In the genomic region with DNA sequence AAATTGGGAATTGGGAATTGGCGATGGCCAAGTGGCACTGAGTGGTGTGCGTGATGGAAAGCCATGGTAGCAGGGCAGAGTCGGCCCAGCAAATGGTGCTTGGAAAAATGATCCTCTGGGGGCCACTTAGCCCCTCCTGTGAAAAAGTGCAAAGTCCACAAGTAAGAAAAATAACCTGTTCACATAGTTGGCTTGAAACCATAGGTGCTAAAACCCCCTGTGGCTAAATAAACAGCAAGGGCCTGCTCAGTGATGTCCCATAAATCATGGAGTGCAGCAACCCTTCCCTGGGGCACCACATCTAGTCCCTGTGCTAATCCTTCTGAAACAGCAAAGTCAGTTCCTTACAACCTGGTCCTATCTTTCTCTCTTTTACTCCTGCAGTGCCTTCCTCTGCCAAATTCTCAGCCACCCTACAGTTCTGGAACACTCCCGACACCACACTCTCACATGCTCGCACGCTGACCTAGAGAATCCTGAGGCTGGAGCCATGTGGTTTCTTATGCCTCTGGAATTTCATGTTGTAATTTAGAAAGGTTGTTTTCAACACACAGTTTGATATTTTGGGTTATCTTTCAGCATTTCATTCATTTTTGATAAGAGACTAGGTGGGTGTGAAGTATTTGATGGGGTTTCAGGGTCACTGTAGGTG, we compare ENCODE assay signal across 1 cellular context.
TF ChIP-seq lines count a peak whose summit lies in the region.

No MANE protein-coding gene starts in this region.

TF ChIP-seq in HEK293, 187 proteins besides CTCF, POLR2A, EP300 and RAD21 (continued from another document and continues in another):
- TF ChIP-seq, protein P1, sequence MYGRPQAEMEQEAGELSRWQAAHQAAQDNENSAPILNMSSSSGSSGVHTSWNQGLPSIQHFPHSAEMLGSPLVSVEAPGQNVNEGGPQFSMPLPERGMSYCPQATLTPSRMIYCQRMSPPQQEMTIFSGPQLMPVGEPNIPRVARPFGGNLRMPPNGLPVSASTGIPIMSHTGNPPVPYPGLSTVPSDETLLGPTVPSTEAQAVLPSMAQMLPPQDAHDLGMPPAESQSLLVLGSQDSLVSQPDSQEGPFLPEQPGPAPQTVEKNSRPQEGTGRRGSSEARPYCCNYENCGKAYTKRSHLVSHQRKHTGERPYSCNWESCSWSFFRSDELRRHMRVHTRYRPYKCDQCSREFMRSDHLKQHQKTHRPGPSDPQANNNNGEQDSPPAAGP (tag by site-specific recombination; IDR thresholded peaks at IDR 0.05): peak; percentile 88
- TF ChIP-seq IKZF3 (tag by site-specific recombination; IDR thresholded peaks at IDR 0.05) (peak; percentile 59), ZNF37A (tag by site-specific recombination; IDR thresholded peaks at IDR 0.05) (no peak), ZNF48 (tag by site-specific recombination; IDR thresholded peaks at IDR 0.05) (no peak), ZNF248 (tag by site-specific recombination; IDR thresholded peaks at IDR 0.05) (no peak), ZNF221 (tag by site-specific recombination; IDR thresholded peaks at IDR 0.05; ENCODE audit: borderline replicate concordance) (no peak), ZNF600 (tag by site-specific recombination; IDR thresholded peaks at IDR 0.05) (peak; percentile 65), ZNF660 (tag by site-specific recombination; IDR thresholded peaks at IDR 0.05) (no peak), ZNF416 (tag by site-specific recombination; IDR thresholded peaks at IDR 0.05) (no peak), KLF7 (tag by site-specific recombination; IDR thresholded peaks at IDR 0.05; ENCODE audit: borderline replicate concordance) (no peak), ZBTB1 (tag by site-specific recombination; IDR thresholded peaks at IDR 0.05) (0 out of 2 replicates have a peak, but pooled peaks have one; percentile 56), ZNF621 (tag by site-specific recombination; IDR thresholded peaks at IDR 0.05) (no peak), ZNF664 (tag by site-specific recombination; IDR thresholded peaks at IDR 0.05) (no peak), ZNF292 (tag by site-specific recombination; IDR thresholded peaks at IDR 0.05; ENCODE audit: borderline replicate concordance, low read depth) (no peak), ZNF394 (tag by site-specific recombination; IDR thresholded peaks at IDR 0.05; ENCODE audit: borderline replicate concordance) (peak; percentile 78), ZNF561 (tag by site-specific recombination; IDR thresholded peaks at IDR 0.05; ENCODE audit: borderline replicate concordance) (peak; percentile 58), ZNF324 (tag by site-specific recombination; IDR thresholded peaks at IDR 0.05) (peak; percentile 47; the same call in 1 of the 2 replicates), ZNF121 (tag by site-specific recombination; IDR thresholded peaks at IDR 0.05) (0 out of 2 replicates have a peak, but pooled peaks have one; percentile 36), ZNF24 (tag by site-specific recombination; IDR thresholded peaks at IDR 0.05) (peak; percentile 76), SCRT1 (tag by site-specific recombination; IDR thresholded peaks at IDR 0.05; ENCODE audit: borderline replicate concordance) (peak; percentile 88), TRIM28 (IDR thresholded peaks at IDR 0.05; ENCODE audit: borderline replicate concordance, low read length) (0 out of 2 replicates have a peak, but pooled peaks have one; percentile 38)
- TF ChIP-seq, protein P2, sequence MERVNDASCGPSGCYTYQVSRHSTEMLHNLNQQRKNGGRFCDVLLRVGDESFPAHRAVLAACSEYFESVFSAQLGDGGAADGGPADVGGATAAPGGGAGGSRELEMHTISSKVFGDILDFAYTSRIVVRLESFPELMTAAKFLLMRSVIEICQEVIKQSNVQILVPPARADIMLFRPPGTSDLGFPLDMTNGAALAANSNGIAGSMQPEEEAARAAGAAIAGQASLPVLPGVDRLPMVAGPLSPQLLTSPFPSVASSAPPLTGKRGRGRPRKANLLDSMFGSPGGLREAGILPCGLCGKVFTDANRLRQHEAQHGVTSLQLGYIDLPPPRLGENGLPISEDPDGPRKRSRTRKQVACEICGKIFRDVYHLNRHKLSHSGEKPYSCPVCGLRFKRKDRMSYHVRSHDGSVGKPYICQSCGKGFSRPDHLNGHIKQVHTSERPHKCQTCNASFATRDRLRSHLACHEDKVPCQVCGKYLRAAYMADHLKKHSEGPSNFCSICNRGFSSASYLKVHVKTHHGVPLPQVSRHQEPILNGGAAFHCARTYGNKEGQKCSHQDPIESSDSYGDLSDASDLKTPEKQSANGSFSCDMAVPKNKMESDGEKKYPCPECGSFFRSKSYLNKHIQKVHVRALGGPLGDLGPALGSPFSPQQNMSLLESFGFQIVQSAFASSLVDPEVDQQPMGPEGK (tag by site-specific recombination; IDR thresholded peaks at IDR 0.05): peak; percentile 61
- TF ChIP-seq, protein P3, sequence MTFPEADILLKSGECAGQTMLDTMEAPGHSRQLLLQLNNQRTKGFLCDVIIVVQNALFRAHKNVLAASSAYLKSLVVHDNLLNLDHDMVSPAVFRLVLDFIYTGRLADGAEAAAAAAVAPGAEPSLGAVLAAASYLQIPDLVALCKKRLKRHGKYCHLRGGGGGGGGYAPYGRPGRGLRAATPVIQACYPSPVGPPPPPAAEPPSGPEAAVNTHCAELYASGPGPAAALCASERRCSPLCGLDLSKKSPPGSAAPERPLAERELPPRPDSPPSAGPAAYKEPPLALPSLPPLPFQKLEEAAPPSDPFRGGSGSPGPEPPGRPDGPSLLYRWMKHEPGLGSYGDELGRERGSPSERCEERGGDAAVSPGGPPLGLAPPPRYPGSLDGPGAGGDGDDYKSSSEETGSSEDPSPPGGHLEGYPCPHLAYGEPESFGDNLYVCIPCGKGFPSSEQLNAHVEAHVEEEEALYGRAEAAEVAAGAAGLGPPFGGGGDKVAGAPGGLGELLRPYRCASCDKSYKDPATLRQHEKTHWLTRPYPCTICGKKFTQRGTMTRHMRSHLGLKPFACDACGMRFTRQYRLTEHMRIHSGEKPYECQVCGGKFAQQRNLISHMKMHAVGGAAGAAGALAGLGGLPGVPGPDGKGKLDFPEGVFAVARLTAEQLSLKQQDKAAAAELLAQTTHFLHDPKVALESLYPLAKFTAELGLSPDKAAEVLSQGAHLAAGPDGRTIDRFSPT (tag by site-specific recombination; IDR thresholded peaks at IDR 0.05): no peak
- TF ChIP-seq, protein P4, sequence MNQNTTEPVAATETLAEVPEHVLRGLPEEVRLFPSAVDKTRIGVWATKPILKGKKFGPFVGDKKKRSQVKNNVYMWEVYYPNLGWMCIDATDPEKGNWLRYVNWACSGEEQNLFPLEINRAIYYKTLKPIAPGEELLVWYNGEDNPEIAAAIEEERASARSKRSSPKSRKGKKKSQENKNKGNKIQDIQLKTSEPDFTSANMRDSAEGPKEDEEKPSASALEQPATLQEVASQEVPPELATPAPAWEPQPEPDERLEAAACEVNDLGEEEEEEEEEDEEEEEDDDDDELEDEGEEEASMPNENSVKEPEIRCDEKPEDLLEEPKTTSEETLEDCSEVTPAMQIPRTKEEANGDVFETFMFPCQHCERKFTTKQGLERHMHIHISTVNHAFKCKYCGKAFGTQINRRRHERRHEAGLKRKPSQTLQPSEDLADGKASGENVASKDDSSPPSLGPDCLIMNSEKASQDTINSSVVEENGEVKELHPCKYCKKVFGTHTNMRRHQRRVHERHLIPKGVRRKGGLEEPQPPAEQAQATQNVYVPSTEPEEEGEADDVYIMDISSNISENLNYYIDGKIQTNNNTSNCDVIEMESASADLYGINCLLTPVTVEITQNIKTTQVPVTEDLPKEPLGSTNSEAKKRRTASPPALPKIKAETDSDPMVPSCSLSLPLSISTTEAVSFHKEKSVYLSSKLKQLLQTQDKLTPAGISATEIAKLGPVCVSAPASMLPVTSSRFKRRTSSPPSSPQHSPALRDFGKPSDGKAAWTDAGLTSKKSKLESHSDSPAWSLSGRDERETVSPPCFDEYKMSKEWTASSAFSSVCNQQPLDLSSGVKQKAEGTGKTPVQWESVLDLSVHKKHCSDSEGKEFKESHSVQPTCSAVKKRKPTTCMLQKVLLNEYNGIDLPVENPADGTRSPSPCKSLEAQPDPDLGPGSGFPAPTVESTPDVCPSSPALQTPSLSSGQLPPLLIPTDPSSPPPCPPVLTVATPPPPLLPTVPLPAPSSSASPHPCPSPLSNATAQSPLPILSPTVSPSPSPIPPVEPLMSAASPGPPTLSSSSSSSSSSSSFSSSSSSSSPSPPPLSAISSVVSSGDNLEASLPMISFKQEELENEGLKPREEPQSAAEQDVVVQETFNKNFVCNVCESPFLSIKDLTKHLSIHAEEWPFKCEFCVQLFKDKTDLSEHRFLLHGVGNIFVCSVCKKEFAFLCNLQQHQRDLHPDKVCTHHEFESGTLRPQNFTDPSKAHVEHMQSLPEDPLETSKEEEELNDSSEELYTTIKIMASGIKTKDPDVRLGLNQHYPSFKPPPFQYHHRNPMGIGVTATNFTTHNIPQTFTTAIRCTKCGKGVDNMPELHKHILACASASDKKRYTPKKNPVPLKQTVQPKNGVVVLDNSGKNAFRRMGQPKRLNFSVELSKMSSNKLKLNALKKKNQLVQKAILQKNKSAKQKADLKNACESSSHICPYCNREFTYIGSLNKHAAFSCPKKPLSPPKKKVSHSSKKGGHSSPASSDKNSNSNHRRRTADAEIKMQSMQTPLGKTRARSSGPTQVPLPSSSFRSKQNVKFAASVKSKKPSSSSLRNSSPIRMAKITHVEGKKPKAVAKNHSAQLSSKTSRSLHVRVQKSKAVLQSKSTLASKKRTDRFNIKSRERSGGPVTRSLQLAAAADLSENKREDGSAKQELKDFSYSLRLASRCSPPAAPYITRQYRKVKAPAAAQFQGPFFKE (tag by site-specific recombination; IDR thresholded peaks at IDR 0.05; ENCODE audit: borderline replicate concordance): no peak
- TF ChIP-seq, protein P5, sequence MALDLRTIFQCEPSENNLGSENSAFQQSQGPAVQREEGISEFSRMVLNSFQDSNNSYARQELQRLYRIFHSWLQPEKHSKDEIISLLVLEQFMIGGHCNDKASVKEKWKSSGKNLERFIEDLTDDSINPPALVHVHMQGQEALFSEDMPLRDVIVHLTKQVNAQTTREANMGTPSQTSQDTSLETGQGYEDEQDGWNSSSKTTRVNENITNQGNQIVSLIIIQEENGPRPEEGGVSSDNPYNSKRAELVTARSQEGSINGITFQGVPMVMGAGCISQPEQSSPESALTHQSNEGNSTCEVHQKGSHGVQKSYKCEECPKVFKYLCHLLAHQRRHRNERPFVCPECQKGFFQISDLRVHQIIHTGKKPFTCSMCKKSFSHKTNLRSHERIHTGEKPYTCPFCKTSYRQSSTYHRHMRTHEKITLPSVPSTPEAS (tag by site-specific recombination; IDR thresholded peaks at IDR 0.05): peak; percentile 26; the same call in 1 of the 2 replicates
- TF ChIP-seq, protein P6, sequence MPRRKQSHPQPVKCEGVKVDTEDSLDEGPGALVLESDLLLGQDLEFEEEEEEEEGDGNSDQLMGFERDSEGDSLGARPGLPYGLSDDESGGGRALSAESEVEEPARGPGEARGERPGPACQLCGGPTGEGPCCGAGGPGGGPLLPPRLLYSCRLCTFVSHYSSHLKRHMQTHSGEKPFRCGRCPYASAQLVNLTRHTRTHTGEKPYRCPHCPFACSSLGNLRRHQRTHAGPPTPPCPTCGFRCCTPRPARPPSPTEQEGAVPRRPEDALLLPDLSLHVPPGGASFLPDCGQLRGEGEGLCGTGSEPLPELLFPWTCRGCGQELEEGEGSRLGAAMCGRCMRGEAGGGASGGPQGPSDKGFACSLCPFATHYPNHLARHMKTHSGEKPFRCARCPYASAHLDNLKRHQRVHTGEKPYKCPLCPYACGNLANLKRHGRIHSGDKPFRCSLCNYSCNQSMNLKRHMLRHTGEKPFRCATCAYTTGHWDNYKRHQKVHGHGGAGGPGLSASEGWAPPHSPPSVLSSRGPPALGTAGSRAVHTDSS (tag by site-specific recombination; IDR thresholded peaks at IDR 0.05): no peak
- TF ChIP-seq, protein P7, sequence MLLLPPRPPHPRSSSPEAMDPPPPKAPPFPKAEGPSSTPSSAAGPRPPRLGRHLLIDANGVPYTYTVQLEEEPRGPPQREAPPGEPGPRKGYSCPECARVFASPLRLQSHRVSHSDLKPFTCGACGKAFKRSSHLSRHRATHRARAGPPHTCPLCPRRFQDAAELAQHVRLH (tag by site-specific recombination; IDR thresholded peaks at IDR 0.05): peak; percentile 27; the same call in 1 of the 2 replicates
- TF ChIP-seq, protein P8, sequence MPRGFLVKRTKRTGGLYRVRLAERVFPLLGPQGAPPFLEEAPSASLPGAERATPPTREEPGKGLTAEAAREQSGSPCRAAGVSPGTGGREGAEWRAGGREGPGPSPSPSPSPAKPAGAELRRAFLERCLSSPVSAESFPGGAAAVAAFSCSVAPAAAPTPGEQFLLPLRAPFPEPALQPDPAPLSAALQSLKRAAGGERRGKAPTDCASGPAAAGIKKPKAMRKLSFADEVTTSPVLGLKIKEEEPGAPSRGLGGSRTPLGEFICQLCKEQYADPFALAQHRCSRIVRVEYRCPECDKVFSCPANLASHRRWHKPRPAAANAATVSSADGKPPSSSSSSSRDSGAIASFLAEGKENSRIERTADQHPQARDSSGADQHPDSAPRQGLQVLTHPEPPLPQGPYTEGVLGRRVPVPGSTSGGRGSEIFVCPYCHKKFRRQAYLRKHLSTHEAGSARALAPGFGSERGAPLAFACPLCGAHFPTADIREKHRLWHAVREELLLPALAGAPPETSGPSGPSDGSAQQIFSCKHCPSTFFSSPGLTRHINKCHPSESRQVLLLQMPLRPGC (tag by site-specific recombination; IDR thresholded peaks at IDR 0.05): peak; percentile 59; the same call in 1 of the 2 replicates
- TF ChIP-seq, protein P9, sequence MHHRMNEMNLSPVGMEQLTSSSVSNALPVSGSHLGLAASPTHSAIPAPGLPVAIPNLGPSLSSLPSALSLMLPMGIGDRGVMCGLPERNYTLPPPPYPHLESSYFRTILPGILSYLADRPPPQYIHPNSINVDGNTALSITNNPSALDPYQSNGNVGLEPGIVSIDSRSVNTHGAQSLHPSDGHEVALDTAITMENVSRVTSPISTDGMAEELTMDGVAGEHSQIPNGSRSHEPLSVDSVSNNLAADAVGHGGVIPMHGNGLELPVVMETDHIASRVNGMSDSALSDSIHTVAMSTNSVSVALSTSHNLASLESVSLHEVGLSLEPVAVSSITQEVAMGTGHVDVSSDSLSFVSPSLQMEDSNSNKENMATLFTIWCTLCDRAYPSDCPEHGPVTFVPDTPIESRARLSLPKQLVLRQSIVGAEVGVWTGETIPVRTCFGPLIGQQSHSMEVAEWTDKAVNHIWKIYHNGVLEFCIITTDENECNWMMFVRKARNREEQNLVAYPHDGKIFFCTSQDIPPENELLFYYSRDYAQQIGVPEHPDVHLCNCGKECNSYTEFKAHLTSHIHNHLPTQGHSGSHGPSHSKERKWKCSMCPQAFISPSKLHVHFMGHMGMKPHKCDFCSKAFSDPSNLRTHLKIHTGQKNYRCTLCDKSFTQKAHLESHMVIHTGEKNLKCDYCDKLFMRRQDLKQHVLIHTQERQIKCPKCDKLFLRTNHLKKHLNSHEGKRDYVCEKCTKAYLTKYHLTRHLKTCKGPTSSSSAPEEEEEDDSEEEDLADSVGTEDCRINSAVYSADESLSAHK (tag by site-specific recombination; IDR thresholded peaks at IDR 0.05): peak; percentile 78
- TF ChIP-seq, protein P10, sequence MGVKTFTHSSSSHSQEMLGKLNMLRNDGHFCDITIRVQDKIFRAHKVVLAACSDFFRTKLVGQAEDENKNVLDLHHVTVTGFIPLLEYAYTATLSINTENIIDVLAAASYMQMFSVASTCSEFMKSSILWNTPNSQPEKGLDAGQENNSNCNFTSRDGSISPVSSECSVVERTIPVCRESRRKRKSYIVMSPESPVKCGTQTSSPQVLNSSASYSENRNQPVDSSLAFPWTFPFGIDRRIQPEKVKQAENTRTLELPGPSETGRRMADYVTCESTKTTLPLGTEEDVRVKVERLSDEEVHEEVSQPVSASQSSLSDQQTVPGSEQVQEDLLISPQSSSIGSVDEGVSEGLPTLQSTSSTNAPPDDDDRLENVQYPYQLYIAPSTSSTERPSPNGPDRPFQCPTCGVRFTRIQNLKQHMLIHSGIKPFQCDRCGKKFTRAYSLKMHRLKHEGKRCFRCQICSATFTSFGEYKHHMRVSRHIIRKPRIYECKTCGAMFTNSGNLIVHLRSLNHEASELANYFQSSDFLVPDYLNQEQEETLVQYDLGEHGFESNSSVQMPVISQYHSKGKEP (tag by site-specific recombination; IDR thresholded peaks at IDR 0.05): no peak
